Comparison of ENCODE assay signal across 17 cellular contexts in genomic region chr7:129832282-129832681, GRCh38.
A peak's percentile ranks its signal among the peaks of the same experiment; 100 is the strongest.
DNase-seq lines count a peak whose midpoint lies in the region; ATAC-seq and TF ChIP-seq lines count a peak whose summit lies in the region.
"Had no signal": no experiment of that assay in that cellular context is flagged by ENCODE, and none has a peak within 500 bp of the region (broad histone marks: within the 10 kb centered on the region; RNA-seq: fewer than 3 reads in every experiment).

No MANE protein-coding gene starts in this region.

- TF ChIP-seq CTCF in HFFc6 (IDR thresholded peaks at IDR 0.05) (no peak), adrenal gland (IDR thresholded peaks at IDR 0.05) (no peak), lower lobe of right lung (IDR thresholded peaks at IDR 0.05) (no peak)

- H3K9me3 ChIP-seq in adrenal gland (replicated peaks in 1 of 3) (no peaks in the 10 kb centered on the region), lower lobe of right lung (no peaks in the 10 kb centered on the region)
- H3K9me3 ChIP-seq: spleen, suprapubic skin had no signal

- H3K27me3 ChIP-seq in adrenal gland, result no peaks in the 10 kb centered on the region
- H3K27me3 ChIP-seq in lower lobe of right lung (ENCODE audit: low read depth), result no peaks in the 10 kb centered on the region
- H3K27me3 ChIP-seq: spleen, suprapubic skin had no signal

- 91 to 100% (median 94%) methylated on average over 4 of the region's 4 CpGs for WGBS in adrenal gland, 4 donors

- TF ChIP-seq POLR2A in adrenal gland (IDR thresholded peaks at IDR 0.05), result no peak

- no peaks in the 10 kb centered on the region for H3K9me3 Mint-ChIP-seq in HFFc6
- H3K9me3 Mint-ChIP-seq in stimulated activated effector memory CD8-positive, alpha-beta T cell treated with anti-CD3 and anti-CD28 coated beads, Interleukin-12 subunit alpha, Interleukin-12 subunit beta, amount 100 ng/mL, for 72 hours, result no peaks in the 10 kb centered on the region
- H3K9me3 Mint-ChIP-seq: activated T-cell treated with anti-CD3 and anti-CD28 coated beads, Interleukin-2, amount 50 U/mL, for 72 hours had no signal

- peaks cover 12% of the 10 kb centered on the region for H3K27me3 Mint-ChIP-seq in HFFc6 (ENCODE audit: insufficient read depth)

- DNase-seq in HFFc6 (no peak), adrenal gland (peak in 1 of 7 donors; percentile 50), lower lobe of right lung (no peak), NCI-H524 treated with DMSO at 0.1 percent for 48 hours (lab: John Stamatoyannopoulos, UW) (no peak), HCEC 1CT (no peak), NCI-H1092 (lab: John Stamatoyannopoulos, UW) (no peak)
- DNase-seq in stimulated activated effector memory CD8-positive, alpha-beta T cell treated with anti-CD3 and anti-CD28 coated beads, Interleukin-12 subunit alpha, Interleukin-12 subunit beta, amount 100 ng/mL, for 72 hours (ENCODE audit: low spot score in 2 of 2), result no peak
- no peak for DNase-seq in effector CD4-positive, alpha-beta T cell
- DNase-seq: activated CD4-positive, alpha-beta T cell treated with anti-CD3 and anti-CD28 coated beads, Interleukin-2, amount 50 U/mL, for 1 hour; activated T-cell treated with anti-CD3 and anti-CD28 coated beads, Interleukin-2, amount 50 U/mL, for 72 hours; EL; Kasumi-1; NCI-H187; NCI-H82; nucleus accumbens; spleen had no signal

- H3K36me3 ChIP-seq in adrenal gland (replicated peaks in 1 of 2) (peaks cover 0 to 39% of the 10 kb centered on the region in 2 donors), lower lobe of right lung (peaks cover 52% of the 10 kb centered on the region)

- H3K4me3 Mint-ChIP-seq in HFFc6, result peak overlapping the region; percentile 37; the same call in 1 of the 2 replicates
- H3K4me3 Mint-ChIP-seq in stimulated activated effector memory CD8-positive, alpha-beta T cell treated with anti-CD3 and anti-CD28 coated beads, Interleukin-12 subunit alpha, Interleukin-12 subunit beta, amount 100 ng/mL, for 72 hours, result no peak overlapping the region
- H3K4me3 Mint-ChIP-seq: activated T-cell treated with anti-CD3 and anti-CD28 coated beads, Interleukin-2, amount 50 U/mL, for 72 hours had no signal

- intact Hi-C loops in adrenal gland (cut with DNase I) (loop anchor here (10.0 kb wide), 2 partner anchors 113 to 123 kb away; partner anchors contain the start of gene UBE2H (in 1 of the 2)), lower lobe of right lung (cut with DNase I) (no loop called here)

- H3K4me1 ChIP-seq in adrenal gland (replicated peaks in 1 of 2) (peaks cover 19 to 54% of the 10 kb centered on the region in 2 donors), lower lobe of right lung (peaks cover 25% of the 10 kb centered on the region)

- H3K4me3 ChIP-seq in adrenal gland (no peak overlapping the region), lower lobe of right lung (no peak overlapping the region)
- H3K4me3 ChIP-seq: spleen, suprapubic skin had no signal

- H3K27ac Mint-ChIP-seq in HFFc6, result peak overlapping the region; percentile 98
- peak overlapping the region; percentile 4 for H3K27ac Mint-ChIP-seq in stimulated activated effector memory CD8-positive, alpha-beta T cell treated with anti-CD3 and anti-CD28 coated beads, Interleukin-12 subunit alpha, Interleukin-12 subunit beta, amount 100 ng/mL, for 72 hours
- H3K27ac Mint-ChIP-seq: activated T-cell treated with anti-CD3 and anti-CD28 coated beads, Interleukin-2, amount 50 U/mL, for 72 hours had no signal

- H3K4me1 Mint-ChIP-seq in HFFc6 (ENCODE audit: low read depth), result peaks cover 53% of the 10 kb centered on the region
- H3K4me1 Mint-ChIP-seq in stimulated activated effector memory CD8-positive, alpha-beta T cell treated with anti-CD3 and anti-CD28 coated beads, Interleukin-12 subunit alpha, Interleukin-12 subunit beta, amount 100 ng/mL, for 72 hours, result peaks cover 17% of the 10 kb centered on the region

- no peak for ATAC-seq in lower lobe of right lung
- no peak for ATAC-seq in stimulated activated effector memory CD8-positive, alpha-beta T cell treated with anti-CD3 and anti-CD28 coated beads, Interleukin-12 subunit alpha, Interleukin-12 subunit beta, amount 100 ng/mL, for 72 hours
- ATAC-seq: activated T-cell treated with anti-CD3 and anti-CD28 coated beads, Interleukin-2, amount 50 U/mL, for 72 hours had no signal

- H3K36me3 Mint-ChIP-seq in HFFc6 (ENCODE audit: low read depth), result peaks cover 48% of the 10 kb centered on the region
- peaks cover 57% of the 10 kb centered on the region for H3K36me3 Mint-ChIP-seq in stimulated activated effector memory CD8-positive, alpha-beta T cell treated with anti-CD3 and anti-CD28 coated beads, Interleukin-12 subunit alpha, Interleukin-12 subunit beta, amount 100 ng/mL, for 72 hours

- peak overlapping the region in 4 of 5 donors; percentile 63 to 84 (median 80) for H3K27ac ChIP-seq in adrenal gland
- H3K27ac ChIP-seq in lower lobe of right lung, result peak overlapping the region; percentile 49
- H3K27ac ChIP-seq: suprapubic skin had no signal
